In genomic region chr10:132660385-132660784, GRCh38 we compare ENCODE assay signal across 18 cellular contexts.
DNase-seq lines count a peak whose midpoint lies in the region; ATAC-seq and TF ChIP-seq lines count a peak whose summit lies in the region.
"Had no signal": no experiment of that assay in that cellular context is flagged by ENCODE, and none has a peak within 500 bp of the region (broad histone marks: within the 10 kb centered on the region; RNA-seq: fewer than 3 reads in every experiment).

No MANE protein-coding gene starts in this region.

- peaks cover 32% of the 10 kb centered on the region for H3K36me3 Mint-ChIP-seq in glutamatergic neuron (ENCODE audit: unreplicated experiment)
- peaks cover 23 to 25% of the 10 kb centered on the region in 2 donors for H3K36me3 Mint-ChIP-seq in stimulated activated naive B cell treated with anti-CD40 and anti-IgM and Interleukin-4, amounts not matched to agents 10 μg/mL and 1 μg/mL and 100 μg/mL, for 72 hours

- intact Hi-C loops in Right ventricle myocardium superior (cut with DNase I): loop anchor here (10.0 kb wide), 1 partner anchor 74 kb away; no protein-coding TSS in a partner anchor
- intact Hi-C loops in left ventricle myocardium superior (cut with micrococcal nuclease): no loop called here

- peaks cover 0 to 2% (median 0%) of the 10 kb centered on the region in 4 donors for H3K9me3 ChIP-seq in upper lobe of left lung
- H3K9me3 ChIP-seq: A549, HAP-1 had no signal

- no peak for TF ChIP-seq POLR2A in upper lobe of left lung (IDR thresholded peaks at IDR 0.05)

- no peak for TF ChIP-seq EP300 in upper lobe of left lung (IDR thresholded peaks at IDR 0.05)

- peaks cover 7% of the 10 kb centered on the region for H3K9me3 Mint-ChIP-seq in glutamatergic neuron (ENCODE audit: unreplicated experiment)
- H3K9me3 Mint-ChIP-seq in stimulated activated naive B cell treated with anti-CD40 and anti-IgM and Interleukin-4, amounts not matched to agents 10 μg/mL and 1 μg/mL and 100 μg/mL, for 72 hours: no peaks in the 10 kb centered on the region
- H3K9me3 Mint-ChIP-seq: CD4-positive, alpha-beta T cell had no signal

- TF ChIP-seq CTCF in glutamatergic neuron (IDR thresholded peaks at IDR 0.05; ENCODE audit: partially characterized antibody, unreplicated experiment) (no peak), upper lobe of left lung (IDR thresholded peaks at IDR 0.05) (no peak)

- no peak overlapping the region for H3K27ac ChIP-seq in upper lobe of left lung
- H3K27ac ChIP-seq: 22Rv1, A549, C4-2B, GM23248 had no signal

- 85 to 89% methylated on average over 3 of the region's 3 CpGs for WGBS in upper lobe of left lung, 2 donors

- peak; percentile 20 for DNase-seq in Right ventricle myocardium superior
- DNase-seq in left ventricle myocardium superior: no peak
- no peak for DNase-seq in glutamatergic neuron
- DNase-seq in stimulated activated naive B cell treated with anti-CD40 and anti-IgM and Interleukin-4, amounts not matched to agents 10 μg/mL and 1 μg/mL and 100 μg/mL, for 72 hours: no peak
- no peak for DNase-seq in HUDEP-2 (lab: John Stamatoyannopoulos, UW; ENCODE audit: unreplicated experiment in 76 of 76)
- DNase-seq in NCI-H187 treated with DMSO at 0.1 percent for 48 hours (lab: John Stamatoyannopoulos, UW): no peak
- DNase-seq in upper lobe of left lung: no peak
- DNase-seq: AML-193; CD4-positive, alpha-beta T cell; DMS153; DMS79; GDM1; GM23248; KG1 had no signal

- ATAC-seq in Right ventricle myocardium superior (ENCODE audit: poor library complexity): no peak
- no peak for ATAC-seq in left ventricle myocardium superior
- no peak for ATAC-seq in stimulated activated naive B cell treated with anti-CD40 and anti-IgM and Interleukin-4, amounts not matched to agents 10 μg/mL and 1 μg/mL and 100 μg/mL, for 72 hours (replicated peaks)
- ATAC-seq in upper lobe of left lung (ENCODE audit: low FRiP score in 2 of 2): no peak
- ATAC-seq: A549 had no signal

- peak overlapping the region; percentile 30 for H3K27ac Mint-ChIP-seq in glutamatergic neuron (ENCODE audit: unreplicated experiment)
- H3K27ac Mint-ChIP-seq in stimulated activated naive B cell treated with anti-CD40 and anti-IgM and Interleukin-4, amounts not matched to agents 10 μg/mL and 1 μg/mL and 100 μg/mL, for 72 hours: peak overlapping the region; percentile 10
- H3K27ac Mint-ChIP-seq: CD4-positive, alpha-beta T cell had no signal

- H3K4me1 Mint-ChIP-seq in glutamatergic neuron (ENCODE audit: low read depth, unreplicated experiment): peaks cover 7% of the 10 kb centered on the region
- H3K4me1 Mint-ChIP-seq in stimulated activated naive B cell treated with anti-CD40 and anti-IgM and Interleukin-4, amounts not matched to agents 10 μg/mL and 1 μg/mL and 100 μg/mL, for 72 hours: peaks cover 0 to 9% of the 10 kb centered on the region in 2 donors

- no peaks in the 10 kb centered on the region for H3K4me1 ChIP-seq in upper lobe of left lung
- H3K4me1 ChIP-seq: A549, HAP-1 had no signal

- no peak overlapping the region for H3K4me3 Mint-ChIP-seq in glutamatergic neuron (ENCODE audit: unreplicated experiment)
- H3K4me3 Mint-ChIP-seq in stimulated activated naive B cell treated with anti-CD40 and anti-IgM and Interleukin-4, amounts not matched to agents 10 μg/mL and 1 μg/mL and 100 μg/mL, for 72 hours: no peak overlapping the region
- H3K4me3 Mint-ChIP-seq: CD4-positive, alpha-beta T cell had no signal

- no peak overlapping the region for H3K4me3 ChIP-seq in upper lobe of left lung
- H3K4me3 ChIP-seq: A549, GM23248, HAP-1 had no signal

- H3K27me3 Mint-ChIP-seq in glutamatergic neuron (ENCODE audit: unreplicated experiment): peaks cover 13% of the 10 kb centered on the region
- H3K27me3 Mint-ChIP-seq in stimulated activated naive B cell treated with anti-CD40 and anti-IgM and Interleukin-4, amounts not matched to agents 10 μg/mL and 1 μg/mL and 100 μg/mL, for 72 hours: no peaks in the 10 kb centered on the region
- H3K27me3 Mint-ChIP-seq: CD4-positive, alpha-beta T cell had no signal

- no peaks in the 10 kb centered on the region for H3K27me3 ChIP-seq in upper lobe of left lung

- peaks cover 0 to 31% (median 12%) of the 10 kb centered on the region in 4 donors for H3K36me3 ChIP-seq in upper lobe of left lung
- H3K36me3 ChIP-seq: HAP-1 had no signal
